8 cellular contexts compared by ENCODE assay signal in genomic region chr1:226308723-226309397, GRCh38. TPM values are rescaled to one million over a fixed set of nuclear protein-coding genes. Genes with fewer than 3 reads are reported as not detected.
DNase-seq lines count a peak whose midpoint lies in the region; ATAC-seq, FAIRE-seq and TF ChIP-seq lines count a peak whose summit lies in the region.

A gene with protein sequence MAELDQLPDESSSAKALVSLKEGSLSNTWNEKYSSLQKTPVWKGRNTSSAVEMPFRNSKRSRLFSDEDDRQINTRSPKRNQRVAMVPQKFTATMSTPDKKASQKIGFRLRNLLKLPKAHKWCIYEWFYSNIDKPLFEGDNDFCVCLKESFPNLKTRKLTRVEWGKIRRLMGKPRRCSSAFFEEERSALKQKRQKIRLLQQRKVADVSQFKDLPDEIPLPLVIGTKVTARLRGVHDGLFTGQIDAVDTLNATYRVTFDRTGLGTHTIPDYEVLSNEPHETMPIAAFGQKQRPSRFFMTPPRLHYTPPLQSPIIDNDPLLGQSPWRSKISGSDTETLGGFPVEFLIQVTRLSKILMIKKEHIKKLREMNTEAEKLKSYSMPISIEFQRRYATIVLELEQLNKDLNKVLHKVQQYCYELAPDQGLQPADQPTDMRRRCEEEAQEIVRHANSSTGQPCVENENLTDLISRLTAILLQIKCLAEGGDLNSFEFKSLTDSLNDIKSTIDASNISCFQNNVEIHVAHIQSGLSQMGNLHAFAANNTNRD (minus strand): TSS chr1:226309164. CDS start chr1:226309139, 25 bp downstream.

- no peaks in the 10 kb centered on the region for H3K9me3 Mint-ChIP-seq in activated T-cell treated with anti-CD3 and anti-CD28 coated beads, Interleukin-2, amount 50 U/mL, for 72 hours
- peaks cover 0 to under 1% (median 0%) of the 10 kb centered on the region in 11 donors for H3K9me3 Mint-ChIP-seq in naive thymus-derived CD4-positive, alpha-beta T cell
- no peaks in the 10 kb centered on the region for H3K9me3 Mint-ChIP-seq in stimulated activated effector memory CD8-positive, alpha-beta T cell treated with anti-CD3 and anti-CD28 coated beads, Interleukin-12 subunit alpha, Interleukin-12 subunit beta, amount 100 ng/mL, for 72 hours

- H3K27ac ChIP-seq in KMS-11 (peak within 1 kb of the TSS; percentile 93), fibroblast of lung (ENCODE audit: insufficient read depth, low read length) (peak within 1 kb of the TSS; percentile 74)
- H3K27ac ChIP-seq in naive thymus-derived CD4-positive, alpha-beta T cell (ENCODE audit: low read depth, low read length): peak within 1 kb of the TSS; percentile 76

- CTCF ChIA-PET in naive thymus-derived CD4-positive, alpha-beta T cell (lab: Charles Lee): interaction anchor here (1.1 to 1.5 kb wide), 2 partner anchors 183 to 238 kb away, joined by 3 to 4 read pairs; no protein-coding TSS in a partner anchor

- peaks cover 31% of the 10 kb centered on the region for H3K4me1 ChIP-seq in KMS-11 (ENCODE audit: low read depth, poor library complexity, severe bottlenecking)
- H3K4me1 ChIP-seq in fibroblast of lung (ENCODE audit: control insufficient read depth, extremely low read depth, insufficient read depth, low read length): no peaks in the 10 kb centered on the region
- peaks cover 5% of the 10 kb centered on the region in 2 donors for H3K4me1 ChIP-seq in naive thymus-derived CD4-positive, alpha-beta T cell (ENCODE audit: control insufficient read depth in 2 of 2, insufficient read depth in 2 of 2, low read length in 2 of 2)

- H3K4me3 ChIP-seq in KMS-11 (IDR thresholded peaks at IDR 0.05; ENCODE audit: insufficient read depth, low read depth, low read length) (peak within 1 kb of the TSS; percentile 92), fibroblast of lung (replicated peaks in 1 of 4; ENCODE audit: control extremely low read depth in 1 of 4, insufficient read depth in 1 of 4, low read depth in 3 of 4, low read length in 4 of 4) (peak within 1 kb of the TSS; percentile 80 to 98 (median 96))
- H3K4me3 ChIP-seq in naive thymus-derived CD4-positive, alpha-beta T cell (ENCODE audit: low read length): peak within 1 kb of the TSS; percentile 99

- peak; percentile 76 for ATAC-seq in GM21737 (IDR thresholded peaks at IDR 0.05; ENCODE audit: unreplicated experiment)
- ATAC-seq in activated T-cell treated with anti-CD3 and anti-CD28 coated beads, Interleukin-2, amount 50 U/mL, for 72 hours (replicated peaks in 1 of 2): peak; percentile 89 to 91
- peak; percentile 97 for ATAC-seq in naive thymus-derived CD4-positive, alpha-beta T cell
- peak; percentile 92 for ATAC-seq in stimulated activated effector memory CD8-positive, alpha-beta T cell treated with anti-CD3 and anti-CD28 coated beads, Interleukin-12 subunit alpha, Interleukin-12 subunit beta, amount 100 ng/mL, for 72 hours

- H2AFZ ChIP-seq in KMS-11 (ENCODE audit: low read depth) (peak within 1 kb of the TSS; percentile 99), fibroblast of lung (ENCODE audit: low read length) (peak within 1 kb of the TSS; percentile 97)

- H3K27me3 ChIP-seq in KMS-11 (ENCODE audit: insufficient read depth, low read depth) (no peaks in the 10 kb centered on the region), fibroblast of lung (ENCODE audit: control insufficient read depth, insufficient read depth, low read length) (peaks cover 4% of the 10 kb centered on the region)
- H3K27me3 ChIP-seq in naive thymus-derived CD4-positive, alpha-beta T cell (ENCODE audit: control insufficient read depth in 2 of 2, insufficient read depth in 2 of 2, low read length in 2 of 2): peaks cover 0 to 4% of the 10 kb centered on the region in 2 donors

- no peaks in the 10 kb centered on the region for H3K9me3 ChIP-seq in fibroblast of lung (ENCODE audit: control insufficient read depth, insufficient read depth, low read depth, low read length)
- H3K9me3 ChIP-seq in naive thymus-derived CD4-positive, alpha-beta T cell (ENCODE audit: control insufficient read depth in 2 of 3, low read length in 3 of 3): no peaks in the 10 kb centered on the region

- H3K36me3 ChIP-seq in KMS-11 (ENCODE audit: insufficient read depth): no peaks in the 10 kb centered on the region
- no peaks in the 10 kb centered on the region for H3K36me3 ChIP-seq in fibroblast of lung (ENCODE audit: control insufficient read depth, insufficient read depth, low read length)
- peaks cover 0 to 4% (median 0%) of the 10 kb centered on the region in 3 experiments for H3K36me3 ChIP-seq in naive thymus-derived CD4-positive, alpha-beta T cell (ENCODE audit: control insufficient read depth in 2 of 3, insufficient read depth in 3 of 3, low read length in 3 of 3)

- peaks cover 28% of the 10 kb centered on the region for H3K4me1 Mint-ChIP-seq in activated T-cell treated with anti-CD3 and anti-CD28 coated beads, Interleukin-2, amount 50 U/mL, for 72 hours (ENCODE audit: low read depth)
- peaks cover 14 to 37% (median 22%) of the 10 kb centered on the region in 7 donors for H3K4me1 Mint-ChIP-seq in naive thymus-derived CD4-positive, alpha-beta T cell
- H3K4me1 Mint-ChIP-seq in stimulated activated effector memory CD8-positive, alpha-beta T cell treated with anti-CD3 and anti-CD28 coated beads, Interleukin-12 subunit alpha, Interleukin-12 subunit beta, amount 100 ng/mL, for 72 hours: peaks cover 17% of the 10 kb centered on the region

- POLR2A ChIA-PET in naive thymus-derived CD4-positive, alpha-beta T cell (lab: Charles Lee): interaction anchor here (0.7 to 1.7 kb wide), 8 partner anchors 11 to 431 kb away, joined by 3 to 8 read pairs (median 3); partner anchors contain the start of genes PARP1 and SDE2

- H4K20me1 ChIP-seq in KMS-11 (ENCODE audit: insufficient read depth) (no peaks in the 10 kb centered on the region), fibroblast of lung (ENCODE audit: control insufficient read depth, extremely low read depth, insufficient read depth, low read length) (no peaks in the 10 kb centered on the region)

- peak; percentile 94 for DNase-seq in DMS79 treated with DMSO at 0.1 percent for 48 hours (lab: John Stamatoyannopoulos, UW)
- DNase-seq in RCC 7860 (ENCODE audit: low spot score): peak; percentile 82
- peak; percentile 94 to 96 for DNase-seq in activated T-cell treated with anti-CD3 and anti-CD28 coated beads, Interleukin-2, amount 50 U/mL, for 72 hours
- DNase-seq in fibroblast of lung (ENCODE audit: low read depth in 2 of 2): peak; percentile 83 to 88
- DNase-seq in naive thymus-derived CD4-positive, alpha-beta T cell: peak; percentile 83 to 94 (median 88)
- peak; percentile 91 to 97 for DNase-seq in stimulated activated effector memory CD8-positive, alpha-beta T cell treated with anti-CD3 and anti-CD28 coated beads, Interleukin-12 subunit alpha, Interleukin-12 subunit beta, amount 100 ng/mL, for 72 hours (ENCODE audit: low spot score in 2 of 2)

- intact Hi-C loops in naive thymus-derived CD4-positive, alpha-beta T cell (cut with micrococcal nuclease): loop anchor here (1.0 to 10.0 kb wide), 10 partner anchors 24 to 864 kb away; partner anchors contain the start of genes H3-3A (in 2 of the 2), ACBD3 (in 1 of the 2) and COQ8A (in 1 of the 2)

- peak within 1 kb of the TSS; percentile 90 for H3K4me3 Mint-ChIP-seq in activated T-cell treated with anti-CD3 and anti-CD28 coated beads, Interleukin-2, amount 50 U/mL, for 72 hours
- H3K4me3 Mint-ChIP-seq in naive thymus-derived CD4-positive, alpha-beta T cell: peak within 1 kb of the TSS; percentile 88 to 95 (median 92)
- H3K4me3 Mint-ChIP-seq in stimulated activated effector memory CD8-positive, alpha-beta T cell treated with anti-CD3 and anti-CD28 coated beads, Interleukin-12 subunit alpha, Interleukin-12 subunit beta, amount 100 ng/mL, for 72 hours: peak within 1 kb of the TSS; percentile 77

- H3K36me3 Mint-ChIP-seq in activated T-cell treated with anti-CD3 and anti-CD28 coated beads, Interleukin-2, amount 50 U/mL, for 72 hours (ENCODE audit: insufficient read depth in 2 of 2): no peaks in the 10 kb centered on the region
- H3K36me3 Mint-ChIP-seq in naive thymus-derived CD4-positive, alpha-beta T cell: no peaks in the 10 kb centered on the region
- no peaks in the 10 kb centered on the region for H3K36me3 Mint-ChIP-seq in stimulated activated effector memory CD8-positive, alpha-beta T cell treated with anti-CD3 and anti-CD28 coated beads, Interleukin-12 subunit alpha, Interleukin-12 subunit beta, amount 100 ng/mL, for 72 hours

- peak within 1 kb of the TSS; percentile 90 for H3K27ac Mint-ChIP-seq in activated T-cell treated with anti-CD3 and anti-CD28 coated beads, Interleukin-2, amount 50 U/mL, for 72 hours
- peak within 1 kb of the TSS; percentile 34 to 97 (median 85) for H3K27ac Mint-ChIP-seq in naive thymus-derived CD4-positive, alpha-beta T cell
- peak within 1 kb of the TSS; percentile 88 for H3K27ac Mint-ChIP-seq in stimulated activated effector memory CD8-positive, alpha-beta T cell treated with anti-CD3 and anti-CD28 coated beads, Interleukin-12 subunit alpha, Interleukin-12 subunit beta, amount 100 ng/mL, for 72 hours

- H3K79me2 ChIP-seq in KMS-11 (ENCODE audit: insufficient read depth, low read depth) (peaks cover 49% of the 10 kb centered on the region), fibroblast of lung (ENCODE audit: control insufficient read depth, insufficient read depth, low read length) (peaks cover 27% of the 10 kb centered on the region)

- peak within 1 kb of the TSS; percentile 99 for H3K9ac ChIP-seq in KMS-11
- peak within 1 kb of the TSS; percentile 75 for H3K9ac ChIP-seq in fibroblast of lung (ENCODE audit: insufficient read depth, low read length)

- TF ChIP-seq CTCF in KMS-11 (conservative IDR thresholded peaks at IDR 0.05; ENCODE audit: low read depth, low read length): no peak
- TF ChIP-seq CTCF in fibroblast of lung (conservative IDR thresholded peaks at IDR 0.05 in 1 of 2, IDR thresholded peaks at IDR 0.05 in 1 of 2; ENCODE audit: low read depth in 1 of 2, low read length in 2 of 2): no peak

- peaks cover 28% of the 10 kb centered on the region for H3K27me3 Mint-ChIP-seq in activated T-cell treated with anti-CD3 and anti-CD28 coated beads, Interleukin-2, amount 50 U/mL, for 72 hours (ENCODE audit: low read depth)
- peaks cover 5 to 20% (median 14%) of the 10 kb centered on the region in 5 donors for H3K27me3 Mint-ChIP-seq in naive thymus-derived CD4-positive, alpha-beta T cell

- no peak for FAIRE-seq in RCC 7860 (lab: Jason Lieb, UNC)

- peak within 1 kb of the TSS; percentile 98 for H3K4me2 ChIP-seq in KMS-11
- H3K4me2 ChIP-seq in fibroblast of lung (ENCODE audit: extremely low read depth, insufficient read depth, low read length): peak within 1 kb of the TSS; percentile 88

RNA-seq across cellular contexts. Expression of the gene that starts here (rescaled TPM):
- total RNA-seq in activated T-cell treated with anti-CD3 and anti-CD28 coated beads, Interleukin-2, amount 50 U/mL, for 72 hours: 10 to 100 TPM; 11.3 to 13.2 TPM
- total RNA-seq in fibroblast of lung: 2.8 TPM in 2 replicates
- 2.3 and 5.2 TPM in 2 replicates for polyA plus RNA-seq in fibroblast of lung
- 1.0 and 2.8 TPM in 2 replicates for polyA plus RNA-seq in fibroblast of lung (2012)
- polyA minus RNA-seq in fibroblast of lung (ENCODE audit: low replicate concordance): not detected in 2 replicates
- total RNA-seq in naive thymus-derived CD4-positive, alpha-beta T cell: 1 to 10 TPM; 2.0 to 8.0 (median 5.0) TPM
- 1 to 10 TPM; 4.8 to 5.2 TPM for polyA plus RNA-seq in naive thymus-derived CD4-positive, alpha-beta T cell

Comparison
In these comparisons a context has a peak if more than half of its experiments do, and no peak if none do; other contexts are left out.
1. Peak in every context shown above with its lines: DNase-seq, ATAC-seq, H3K4me3 ChIP-seq and H3K27ac ChIP-seq.